17 cellular contexts compared by ENCODE assay signal in the genomic region with DNA sequence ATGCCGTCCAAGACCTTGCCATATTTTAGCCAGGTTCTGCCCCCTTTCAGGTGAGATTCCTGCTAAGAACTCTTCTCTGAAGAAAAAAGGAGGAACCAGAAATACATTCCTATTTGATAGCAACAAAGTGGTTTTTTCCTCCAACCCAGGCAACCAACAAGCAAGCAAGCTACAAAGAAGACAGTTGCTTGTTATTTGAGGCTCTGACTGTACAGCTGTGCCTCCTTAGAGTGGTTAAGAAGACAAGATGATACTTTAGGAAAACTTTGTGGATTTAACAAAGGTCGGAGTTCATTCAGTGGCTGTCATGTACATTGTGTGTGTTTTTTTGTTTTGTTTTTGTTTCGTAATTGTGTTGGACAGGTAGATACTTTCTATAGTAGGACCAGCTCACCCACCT. TPM values are rescaled to one million over a fixed set of nuclear protein-coding genes. Genes with fewer than 3 reads are reported as not detected.
A peak's percentile ranks its signal among the peaks of the same experiment; 100 is the strongest.
DNase-seq lines count a peak whose midpoint lies in the region; ATAC-seq and TF ChIP-seq lines count a peak whose summit lies in the region.
"Had no signal": no experiment of that assay in that cellular context is flagged by ENCODE, and none has a peak within 500 bp of the region (broad histone marks: within the 10 kb centered on the region; RNA-seq: fewer than 3 reads in every experiment).

No MANE protein-coding gene starts in this region.

- DNase-seq in LHCN-M2 (ENCODE audit: low read depth) (peak; percentile 76), breast epithelium (ENCODE audit: low spot score in 2 of 2) (no peak), mesothelial cell of epicardium (ENCODE audit: low spot score in 2 of 2, unreplicated experiment in 2 of 2) (no peak), thoracic aorta (ENCODE audit: low spot score) (no peak), T-helper 9 cell (no peak), T-cell (no peak), natural killer cell (no peak)
- DNase-seq: activated CD4-positive, alpha-beta T cell treated with anti-CD3 and anti-CD28 coated beads, Interleukin-2, amount 10 ng/mL, durations not matched to agents 7 days and 5 days; activated T-cell treated with anti-CD3 and anti-CD28 coated beads, Interleukin-2, amount 50 U/mL, for 72 hours; CD4-positive, CD25-positive, alpha-beta regulatory T cell; lower lobe of right lung; NCI-H2107 had no signal

- H3K4me3 Mint-ChIP-seq in mesothelial cell of epicardium = no peak overlapping the region
- H3K4me3 Mint-ChIP-seq in T-cell = no peak overlapping the region
- H3K4me3 Mint-ChIP-seq in natural killer cell = no peak overlapping the region
- H3K4me3 Mint-ChIP-seq: activated CD4-positive, alpha-beta T cell treated with anti-CD3 and anti-CD28 coated beads, Interleukin-2, amount 10 ng/mL, durations not matched to agents 7 days and 5 days; activated T-cell treated with anti-CD3 and anti-CD28 coated beads, Interleukin-2, amount 50 U/mL, for 72 hours; CD4-positive, CD25-positive, alpha-beta regulatory T cell had no signal

- no peaks in the 10 kb centered on the region for H3K36me3 Mint-ChIP-seq in mesothelial cell of epicardium
- H3K36me3 Mint-ChIP-seq in T-cell = no peaks in the 10 kb centered on the region
- H3K36me3 Mint-ChIP-seq in natural killer cell = no peaks in the 10 kb centered on the region
- H3K36me3 Mint-ChIP-seq: CD4-positive, CD25-positive, alpha-beta regulatory T cell had no signal

- H3K4me1 Mint-ChIP-seq in mesothelial cell of epicardium (peaks cover 92% of the 10 kb centered on the region), T-cell (peaks cover 7 to 12% (median 11%) of the 10 kb centered on the region in 3 donors), natural killer cell (no peaks in the 10 kb centered on the region)

- CTCF ChIA-PET in T-cell (lab: Charles Lee) = no interaction called here

- no peak for TF ChIP-seq POLR2A in breast epithelium (IDR thresholded peaks at IDR 0.05)

- H3K27me3 ChIP-seq in breast epithelium (no peaks in the 10 kb centered on the region), thoracic aorta (replicated peaks; ENCODE audit: insufficient read depth) (no peaks in the 10 kb centered on the region)
- H3K27me3 ChIP-seq: adrenal gland, suprapubic skin had no signal

- H3K36me3 ChIP-seq in breast epithelium (no peaks in the 10 kb centered on the region), thoracic aorta (no peaks in the 10 kb centered on the region)
- H3K36me3 ChIP-seq: adrenal gland, lower lobe of right lung, neutrophil, suprapubic skin had no signal

- no peak for TF ChIP-seq CTCF in breast epithelium (IDR thresholded peaks at IDR 0.05)
- TF ChIP-seq CTCF in mesothelial cell of epicardium (IDR thresholded peaks at IDR 0.05; ENCODE audit: unreplicated experiment) = no peak
- TF ChIP-seq CTCF in thoracic aorta (IDR thresholded peaks at IDR 0.05) = no peak
- TF ChIP-seq CTCF in natural killer cell (IDR thresholded peaks at IDR 0.05) = no peak

- intact Hi-C loops in breast epithelium (cut with DNase I; ENCODE audit: low total_unique reads) = no loop called here
- intact Hi-C loops in natural killer cell (cut with micrococcal nuclease) = no loop called here

- H3K9me3 ChIP-seq in breast epithelium = no peaks in the 10 kb centered on the region
- H3K9me3 ChIP-seq in thoracic aorta = no peaks in the 10 kb centered on the region
- H3K9me3 ChIP-seq: adrenal gland, lower lobe of right lung, neutrophil, suprapubic skin had no signal

- peaks cover 0 to 26% of the 10 kb centered on the region in 2 donors for H3K4me1 ChIP-seq in breast epithelium
- H3K4me1 ChIP-seq in thoracic aorta (ENCODE audit: control insufficient read depth in 1 of 2, low read depth in 2 of 2) = peaks cover 34 to 51% of the 10 kb centered on the region in 2 donors

- H3K9me3 Mint-ChIP-seq in mesothelial cell of epicardium (no peaks in the 10 kb centered on the region), T-cell (no peaks in the 10 kb centered on the region), natural killer cell (no peaks in the 10 kb centered on the region)
- H3K9me3 Mint-ChIP-seq: activated CD4-positive, alpha-beta T cell treated with anti-CD3 and anti-CD28 coated beads, Interleukin-2, amount 10 ng/mL, durations not matched to agents 7 days and 5 days; activated T-cell treated with anti-CD3 and anti-CD28 coated beads, Interleukin-2, amount 50 U/mL, for 72 hours had no signal

- H3K4me3 ChIP-seq in breast epithelium (no peak overlapping the region), thoracic aorta (no peak overlapping the region)
- H3K4me3 ChIP-seq: adrenal gland, GM12878, lower lobe of right lung, suprapubic skin had no signal

- POLR2A ChIA-PET in T-cell (lab: Charles Lee) = no interaction called here

- H3K27ac ChIP-seq in breast epithelium (peak overlapping the region; percentile 95 to 96), thoracic aorta (peak overlapping the region; percentile 88 to 94)
- H3K27ac ChIP-seq: neutrophil, suprapubic skin had no signal

- ATAC-seq in thoracic aorta (ENCODE audit: insufficient number of reproducible peaks, low FRiP score, low read depth) = no peak
- ATAC-seq in T-cell (replicated peaks in 1 of 4) = no peak
- no peak for ATAC-seq in natural killer cell
- ATAC-seq: activated T-cell treated with anti-CD3 and anti-CD28 coated beads, Interleukin-2, amount 50 U/mL, for 72 hours; GM12878; lower lobe of right lung; Right ventricle myocardium inferior had no signal

- H3K27ac Mint-ChIP-seq in mesothelial cell of epicardium = peak overlapping the region; percentile 98
- no peak overlapping the region for H3K27ac Mint-ChIP-seq in T-cell
- no peak overlapping the region for H3K27ac Mint-ChIP-seq in natural killer cell
- H3K27ac Mint-ChIP-seq: activated CD4-positive, alpha-beta T cell treated with anti-CD3 and anti-CD28 coated beads, Interleukin-2, amount 10 ng/mL, durations not matched to agents 7 days and 5 days; activated T-cell treated with anti-CD3 and anti-CD28 coated beads, Interleukin-2, amount 50 U/mL, for 72 hours; CD4-positive, CD25-positive, alpha-beta regulatory T cell had no signal

- H3K27me3 Mint-ChIP-seq in mesothelial cell of epicardium (ENCODE audit: low read depth) (no peaks in the 10 kb centered on the region), T-cell (peaks cover 53 to 68% of the 10 kb centered on the region in 2 donors), natural killer cell (ENCODE audit: low read depth in 2 of 2) (peaks cover 45 to 91% of the 10 kb centered on the region in 2 donors)

RNA-seq across cellular contexts. Expression of a gene that starts 21.7 kb away (rescaled TPM):
- 96.7 and 105 TPM in 2 replicates for total RNA-seq in LHCN-M2 (2014; rRNA removed)
- 43.8 TPM for polyA plus RNA-seq in LHCN-M2 (2012)
- total RNA-seq in breast epithelium = 100 to 1,000 TPM in 1 of 3 donors, 10 to 100 TPM in 2; 67.8 to 110 (median 80.1) TPM
- 156 to 163 TPM (median 161 TPM) in 3 replicates for total RNA-seq in mesothelial cell of epicardium
- total RNA-seq in thoracic aorta = 100 to 1,000 TPM in 1 of 2 donors, 10 to 100 TPM in 1; 57.3 to 164 TPM
- total RNA-seq in T-cell = under 1 TPM in 4 of 5 donors, not detected in 1; 0.20 to 0.72 (median 0.44) TPM
- not detected for total RNA-seq in natural killer cell
- polyA plus RNA-seq: CD4-positive, CD25-positive, alpha-beta regulatory T cell had no signal

Comparison
In these comparisons a context has a peak if more than half of its experiments do, and no peak if none do; other contexts are left out.
1. RNA of a gene that starts 21.7 kb away (total RNA-seq): 57.3 to 164 TPM in thoracic aorta, 156 to 163 TPM in mesothelial cell of epicardium, 96.7 to 105 TPM in LHCN-M2 and 67.8 to 110 TPM in breast epithelium; 0.20 to 0.72 TPM in T-cell and not detected in natural killer cell; every median in the first group is over 10 times any median in the second.